Comparison of ENCODE assay signal across 10 cellular contexts in genomic region chr5:40490464-40491083, GRCh38.
DNase-seq lines count a peak whose midpoint lies in the region; ATAC-seq, FAIRE-seq and TF ChIP-seq lines count a peak whose summit lies in the region.
"Had no signal": no experiment of that assay in that cellular context is flagged by ENCODE, and none has a peak within 500 bp of the region (broad histone marks: within the 10 kb centered on the region; RNA-seq: fewer than 3 reads in every experiment).

No MANE protein-coding gene starts in this region.

- peak; percentile 77 for FAIRE-seq in GM19239 (lab: Jason Lieb, UNC)

- no peak overlapping the region for H3K4me2 ChIP-seq in hepatocyte

- no peaks in the 10 kb centered on the region for H3K27me3 ChIP-seq in CD4-positive, CD25-positive, alpha-beta regulatory T cell (ENCODE audit: control insufficient read depth, insufficient read depth, low read length)
- no peaks in the 10 kb centered on the region for H3K27me3 ChIP-seq in hepatocyte

- DNase-seq in CD4-positive, CD25-positive, alpha-beta regulatory T cell: peak in 1 of 3 donors; percentile 28
- no peak for DNase-seq in GM19239 (ENCODE audit: insufficient read length, low spot score)
- DNase-seq in effector CD4-positive, alpha-beta T cell: no peak
- DNase-seq in hepatocyte (ENCODE audit: low spot score): no peak
- DNase-seq in OCI-M2 (lab: John Stamatoyannopoulos, UW; ENCODE audit: unreplicated experiment): no peak
- no peak for DNase-seq in stimulated activated CD4-positive, alpha-beta T cell treated with anti-CD3 and anti-CD28 coated beads, Interleukin-2, amount 100 ng/mL, for 48 hours
- DNase-seq: NCI-H2227 treated with DMSO at 0.1 percent for 48 hours had no signal

- H2AFZ ChIP-seq in hepatocyte: no peak overlapping the region

- H3K9me3 Mint-ChIP-seq in CD4-positive, CD25-positive, alpha-beta regulatory T cell: peaks cover 0 to 7% (median 0%) of the 10 kb centered on the region in 7 donors
- H3K9me3 Mint-ChIP-seq in T-helper 1 cell treated with Interleukin-12 subunit alpha and Interleukin-12 subunit beta and Interleukin-4 antibody, amounts not matched to agents 30 μg/mL and 1 μg/mL, for 36 hours: peaks cover 12% of the 10 kb centered on the region

- H3K27me3 Mint-ChIP-seq in CD4-positive, CD25-positive, alpha-beta regulatory T cell: peaks cover 4% of the 10 kb centered on the region
- no peaks in the 10 kb centered on the region for H3K27me3 Mint-ChIP-seq in T-helper 1 cell treated with Interleukin-12 subunit alpha and Interleukin-12 subunit beta and Interleukin-4 antibody, amounts not matched to agents 30 μg/mL and 1 μg/mL, for 36 hours (ENCODE audit: low read depth)

- peaks cover 8 to 34% (median 25%) of the 10 kb centered on the region in 4 donors for H3K4me1 Mint-ChIP-seq in CD4-positive, CD25-positive, alpha-beta regulatory T cell
- peaks cover 56% of the 10 kb centered on the region for H3K4me1 Mint-ChIP-seq in T-helper 1 cell treated with Interleukin-12 subunit alpha and Interleukin-12 subunit beta and Interleukin-4 antibody, amounts not matched to agents 30 μg/mL and 1 μg/mL, for 36 hours (ENCODE audit: low read depth)

- peaks cover 17% of the 10 kb centered on the region for H3K4me1 ChIP-seq in CD4-positive, CD25-positive, alpha-beta regulatory T cell (ENCODE audit: control insufficient read depth, insufficient read depth, low read length, poor library complexity, severe bottlenecking)
- H3K4me1 ChIP-seq in hepatocyte (ENCODE audit: insufficient read depth): no peaks in the 10 kb centered on the region

- H3K4me3 Mint-ChIP-seq in CD4-positive, CD25-positive, alpha-beta regulatory T cell: no peak overlapping the region
- H3K4me3 Mint-ChIP-seq in T-helper 1 cell treated with Interleukin-12 subunit alpha and Interleukin-12 subunit beta and Interleukin-4 antibody, amounts not matched to agents 30 μg/mL and 1 μg/mL, for 36 hours: no peak overlapping the region
- H3K4me3 Mint-ChIP-seq: WTC11 had no signal

- peak overlapping the region; percentile 22 for H3K4me3 ChIP-seq in CD4-positive, CD25-positive, alpha-beta regulatory T cell (ENCODE audit: low read depth, low read length)
- no peak overlapping the region for H3K4me3 ChIP-seq in hepatocyte

- H4K20me1 ChIP-seq in hepatocyte (ENCODE audit: insufficient read depth, poor library complexity, severe bottlenecking): no peaks in the 10 kb centered on the region

- no peaks in the 10 kb centered on the region for H3K36me3 ChIP-seq in CD4-positive, CD25-positive, alpha-beta regulatory T cell (ENCODE audit: control insufficient read depth, insufficient read depth, low read length)
- H3K36me3 ChIP-seq in hepatocyte (replicated peaks; ENCODE audit: insufficient read depth, low read depth): no peaks in the 10 kb centered on the region

- no peak for TF ChIP-seq CTCF in hepatocyte (IDR thresholded peaks at IDR 0.05; ENCODE audit: poor library complexity)

- no peak overlapping the region for H3K27ac ChIP-seq in CD4-positive, CD25-positive, alpha-beta regulatory T cell (ENCODE audit: insufficient read depth, low read length, poor library complexity, severe bottlenecking)
- H3K27ac ChIP-seq in hepatocyte: no peak overlapping the region

- H3K9me2 ChIP-seq in hepatocyte (replicated peaks; ENCODE audit: insufficient read depth): no peaks in the 10 kb centered on the region

- H3K9me3 ChIP-seq in CD4-positive, CD25-positive, alpha-beta regulatory T cell (ENCODE audit: control insufficient read depth in 2 of 2, low read length in 2 of 2): no peaks in the 10 kb centered on the region
- no peaks in the 10 kb centered on the region for H3K9me3 ChIP-seq in hepatocyte (ENCODE audit: low read depth)

- H3K36me3 Mint-ChIP-seq in CD4-positive, CD25-positive, alpha-beta regulatory T cell: peaks cover 4% of the 10 kb centered on the region
- no peaks in the 10 kb centered on the region for H3K36me3 Mint-ChIP-seq in T-helper 1 cell treated with Interleukin-12 subunit alpha and Interleukin-12 subunit beta and Interleukin-4 antibody, amounts not matched to agents 30 μg/mL and 1 μg/mL, for 36 hours (ENCODE audit: low read depth)
- H3K36me3 Mint-ChIP-seq: WTC11 had no signal

- WGBS in hepatocyte (ENCODE audit: low lambda C conversion rate, missing lambda C conversion rate): 77% methylated on average over 4 of the region's 4 CpGs

- ATAC-seq in CD4-positive, CD25-positive, alpha-beta regulatory T cell (ENCODE audit: low read depth in 2 of 2): no peak
- peak; percentile 41 for ATAC-seq in HG03039 (IDR thresholded peaks at IDR 0.05; ENCODE audit: unreplicated experiment)
- ATAC-seq: WTC11 had no signal

- no peaks in the 10 kb centered on the region for H3K79me2 ChIP-seq in hepatocyte

- no peak overlapping the region for H3K27ac Mint-ChIP-seq in CD4-positive, CD25-positive, alpha-beta regulatory T cell
- H3K27ac Mint-ChIP-seq in T-helper 1 cell treated with Interleukin-12 subunit alpha and Interleukin-12 subunit beta and Interleukin-4 antibody, amounts not matched to agents 30 μg/mL and 1 μg/mL, for 36 hours: peak overlapping the region; percentile 43
- H3K27ac Mint-ChIP-seq: WTC11 had no signal
